Comparison of ENCODE assay signal across 2 cellular contexts in the genomic region with DNA sequence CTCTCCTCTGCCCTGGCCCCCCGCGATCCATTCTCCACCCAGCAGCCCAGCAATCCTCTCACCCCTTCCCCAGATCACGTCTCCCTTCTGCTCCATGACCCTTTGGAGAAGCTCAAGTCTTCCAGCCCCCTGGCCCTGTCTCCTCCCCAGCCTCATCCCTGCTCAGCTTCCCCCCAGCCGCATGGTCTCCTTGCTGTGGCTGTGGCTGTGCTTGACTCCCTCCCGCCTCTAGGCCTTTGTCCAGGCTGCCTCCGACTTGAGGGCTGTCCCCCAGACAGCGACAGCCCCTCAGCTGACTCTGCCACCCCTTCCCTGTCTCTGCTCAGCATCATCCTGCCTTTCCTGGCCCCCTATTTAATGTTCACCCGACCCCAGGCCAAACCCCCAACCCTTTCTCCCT.
TF ChIP-seq lines count a peak whose summit lies in the region.

No MANE protein-coding gene starts in this region.

TF ChIP-seq in GM23338, 12 proteins besides CTCF, POLR2A, EP300 and RAD21:
- TF ChIP-seq, protein P1, sequence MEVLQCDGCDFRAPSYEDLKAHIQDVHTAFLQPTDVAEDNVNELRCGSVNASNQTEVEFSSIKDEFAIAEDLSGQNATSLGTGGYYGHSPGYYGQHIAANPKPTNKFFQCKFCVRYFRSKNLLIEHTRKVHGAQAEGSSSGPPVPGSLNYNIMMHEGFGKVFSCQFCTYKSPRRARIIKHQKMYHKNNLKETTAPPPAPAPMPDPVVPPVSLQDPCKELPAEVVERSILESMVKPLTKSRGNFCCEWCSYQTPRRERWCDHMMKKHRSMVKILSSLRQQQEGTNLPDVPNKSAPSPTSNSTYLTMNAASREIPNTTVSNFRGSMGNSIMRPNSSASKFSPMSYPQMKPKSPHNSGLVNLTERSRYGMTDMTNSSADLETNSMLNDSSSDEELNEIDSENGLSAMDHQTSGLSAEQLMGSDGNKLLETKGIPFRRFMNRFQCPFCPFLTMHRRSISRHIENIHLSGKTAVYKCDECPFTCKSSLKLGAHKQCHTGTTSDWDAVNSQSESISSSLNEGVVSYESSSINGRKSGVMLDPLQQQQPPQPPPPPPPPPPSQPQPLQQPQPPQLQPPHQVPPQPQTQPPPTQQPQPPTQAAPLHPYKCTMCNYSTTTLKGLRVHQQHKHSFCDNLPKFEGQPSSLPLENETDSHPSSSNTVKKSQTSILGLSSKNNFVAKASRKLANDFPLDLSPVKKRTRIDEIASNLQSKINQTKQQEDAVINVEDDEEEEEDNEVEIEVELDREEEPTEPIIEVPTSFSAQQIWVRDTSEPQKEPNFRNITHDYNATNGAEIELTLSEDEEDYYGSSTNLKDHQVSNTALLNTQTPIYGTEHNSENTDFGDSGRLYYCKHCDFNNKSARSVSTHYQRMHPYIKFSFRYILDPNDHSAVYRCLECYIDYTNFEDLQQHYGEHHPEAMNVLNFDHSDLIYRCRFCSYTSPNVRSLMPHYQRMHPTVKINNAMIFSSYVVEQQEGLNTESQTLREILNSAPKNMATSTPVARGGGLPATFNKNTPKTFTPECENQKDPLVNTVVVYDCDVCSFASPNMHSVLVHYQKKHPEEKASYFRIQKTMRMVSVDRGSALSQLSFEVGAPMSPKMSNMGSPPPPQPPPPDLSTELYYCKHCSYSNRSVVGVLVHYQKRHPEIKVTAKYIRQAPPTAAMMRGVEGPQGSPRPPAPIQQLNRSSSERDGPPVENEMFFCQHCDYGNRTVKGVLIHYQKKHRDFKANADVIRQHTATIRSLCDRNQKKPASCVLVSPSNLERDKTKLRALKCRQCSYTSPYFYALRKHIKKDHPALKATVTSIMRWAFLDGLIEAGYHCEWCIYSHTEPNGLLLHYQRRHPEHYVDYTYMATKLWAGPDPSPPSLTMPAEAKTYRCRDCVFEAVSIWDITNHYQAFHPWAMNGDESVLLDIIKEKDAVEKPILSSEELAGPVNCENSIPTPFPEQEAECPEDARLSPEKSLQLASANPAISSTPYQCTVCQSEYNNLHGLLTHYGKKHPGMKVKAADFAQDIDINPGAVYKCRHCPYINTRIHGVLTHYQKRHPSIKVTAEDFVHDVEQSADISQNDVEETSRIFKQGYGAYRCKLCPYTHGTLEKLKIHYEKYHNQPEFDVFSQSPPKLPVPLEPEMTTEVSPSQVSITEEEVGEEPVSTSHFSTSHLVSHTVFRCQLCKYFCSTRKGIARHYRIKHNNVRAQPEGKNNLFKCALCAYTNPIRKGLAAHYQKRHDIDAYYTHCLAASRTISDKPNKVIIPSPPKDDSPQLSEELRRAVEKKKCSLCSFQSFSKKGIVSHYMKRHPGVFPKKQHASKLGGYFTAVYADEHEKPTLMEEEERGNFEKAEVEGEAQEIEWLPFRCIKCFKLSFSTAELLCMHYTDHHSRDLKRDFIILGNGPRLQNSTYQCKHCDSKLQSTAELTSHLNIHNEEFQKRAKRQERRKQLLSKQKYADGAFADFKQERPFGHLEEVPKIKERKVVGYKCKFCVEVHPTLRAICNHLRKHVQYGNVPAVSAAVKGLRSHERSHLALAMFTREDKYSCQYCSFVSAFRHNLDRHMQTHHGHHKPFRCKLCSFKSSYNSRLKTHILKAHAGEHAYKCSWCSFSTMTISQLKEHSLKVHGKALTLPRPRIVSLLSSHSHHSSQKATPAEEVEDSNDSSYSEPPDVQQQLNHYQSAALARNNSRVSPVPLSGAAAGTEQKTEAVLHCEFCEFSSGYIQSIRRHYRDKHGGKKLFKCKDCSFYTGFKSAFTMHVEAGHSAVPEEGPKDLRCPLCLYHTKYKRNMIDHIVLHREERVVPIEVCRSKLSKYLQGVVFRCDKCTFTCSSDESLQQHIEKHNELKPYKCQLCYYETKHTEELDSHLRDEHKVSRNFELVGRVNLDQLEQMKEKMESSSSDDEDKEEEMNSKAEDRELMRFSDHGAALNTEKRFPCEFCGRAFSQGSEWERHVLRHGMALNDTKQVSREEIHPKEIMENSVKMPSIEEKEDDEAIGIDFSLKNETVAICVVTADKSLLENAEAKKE (CRISPR knock-in tag; IDR thresholded peaks at IDR 0.05) = no peak
- no peak for TF ChIP-seq JUNB (IDR thresholded peaks at IDR 0.05; ENCODE audit: unreplicated experiment)

TF ChIP-seq in H1, 55 proteins besides CTCF, POLR2A, EP300 and RAD21:
- TF ChIP-seq BACH1 (IDR thresholded peaks at IDR 0.05; ENCODE audit: low read length) = no peak
- no peak for TF ChIP-seq CBX8 (IDR thresholded peaks at IDR 0.05; ENCODE audit: borderline replicate concordance, low read depth, low read length)
- no peak for TF ChIP-seq SUZ12 (IDR thresholded peaks at IDR 0.05; ENCODE audit: low read length)
- no peak for TF ChIP-seq SIX5 (IDR thresholded peaks at IDR 0.05; ENCODE audit: low read depth, low read length)
- no peak for TF ChIP-seq SIRT6 (IDR thresholded peaks at IDR 0.05; ENCODE audit: low read length)
- no peak for TF ChIP-seq SP4 (IDR thresholded peaks at IDR 0.05; ENCODE audit: low read length)
- no peak for TF ChIP-seq CREB1 (IDR thresholded peaks at IDR 0.05)
- no peak for TF ChIP-seq POLR2AphosphoS5 (IDR thresholded peaks at IDR 0.05; ENCODE audit: low read depth, low read length)
- no peak for TF ChIP-seq ZNF274 (IDR thresholded peaks at IDR 0.05; ENCODE audit: borderline replicate concordance, extremely low read depth, low read length)
- TF ChIP-seq TAF7 (optimal IDR thresholded peaks at IDR 0.05; ENCODE audit: borderline replicate concordance, low read depth, low read length) = no peak
- TF ChIP-seq PHF8 (conservative IDR thresholded peaks at IDR 0.05; ENCODE audit: low read depth, low read length) = no peak
- TF ChIP-seq YY1 (IDR thresholded peaks at IDR 0.05; ENCODE audit: low read depth, low read length) = no peak
- TF ChIP-seq CHD1 (IDR thresholded peaks at IDR 0.05; ENCODE audit: low read depth, low read length) = no peak
- TF ChIP-seq, protein P2, sequence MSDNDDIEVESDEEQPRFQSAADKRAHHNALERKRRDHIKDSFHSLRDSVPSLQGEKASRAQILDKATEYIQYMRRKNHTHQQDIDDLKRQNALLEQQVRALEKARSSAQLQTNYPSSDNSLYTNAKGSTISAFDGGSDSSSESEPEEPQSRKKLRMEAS (IDR thresholded peaks at IDR 0.05) = no peak
- no peak for TF ChIP-seq SP1 (IDR thresholded peaks at IDR 0.05; ENCODE audit: low read depth, low read length)
- TF ChIP-seq, protein P3, sequence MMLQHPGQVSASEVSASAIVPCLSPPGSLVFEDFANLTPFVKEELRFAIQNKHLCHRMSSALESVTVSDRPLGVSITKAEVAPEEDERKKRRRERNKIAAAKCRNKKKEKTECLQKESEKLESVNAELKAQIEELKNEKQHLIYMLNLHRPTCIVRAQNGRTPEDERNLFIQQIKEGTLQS (IDR thresholded peaks at IDR 0.05; ENCODE audit: insufficient read depth, low read depth, low read length) = no peak
- no peak for TF ChIP-seq NANOG (IDR thresholded peaks at IDR 0.05; ENCODE audit: insufficient read depth, low read depth, low read length, poor library complexity, severe bottlenecking)
